ENCODE assay signal across 1 cellular context in the genomic region with DNA sequence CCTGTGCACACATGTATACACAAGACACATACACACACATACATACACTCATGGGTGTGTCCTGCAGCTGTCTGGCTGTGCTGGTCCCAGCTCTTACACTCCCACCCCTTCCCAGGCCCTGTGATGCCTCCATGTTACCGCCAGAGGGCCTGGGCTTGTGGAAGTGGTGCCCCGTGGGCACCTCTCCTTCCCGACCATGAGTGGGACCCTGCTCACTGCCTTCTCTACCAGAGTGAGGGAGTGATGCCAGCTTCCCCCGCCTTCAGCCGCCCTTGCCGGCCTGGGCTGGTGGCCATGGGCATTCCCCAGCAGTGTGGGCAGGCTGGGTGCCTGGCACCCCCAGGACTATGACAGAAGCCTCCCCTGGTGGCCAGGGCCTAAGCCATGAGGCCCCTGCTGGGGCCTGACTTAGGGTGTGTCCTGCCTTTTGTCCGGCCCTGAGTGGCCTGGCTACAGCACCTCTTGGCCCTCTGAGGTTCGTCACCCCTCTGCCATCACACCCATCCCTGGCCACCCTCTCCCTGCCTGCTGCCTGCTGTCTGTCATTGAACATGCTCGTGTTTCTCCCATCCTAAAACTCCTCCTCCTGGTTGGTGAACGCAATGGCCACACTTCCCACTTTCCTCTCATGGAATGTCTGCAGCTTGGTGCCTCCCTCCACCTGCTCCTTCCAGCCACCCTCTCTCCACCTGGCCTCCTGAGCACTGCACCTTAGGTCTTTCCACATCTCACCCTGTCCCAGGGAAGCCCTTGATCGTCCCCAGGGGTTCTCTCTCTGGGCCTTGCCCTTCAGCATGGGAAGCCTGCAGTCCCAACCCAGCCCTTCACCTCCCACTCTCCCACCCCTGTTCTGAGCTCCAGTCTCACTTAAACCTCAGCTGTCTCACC.
TF ChIP-seq lines count a peak whose summit lies in the region.

No MANE protein-coding gene starts in this region.

TF ChIP-seq in endothelial cell of umbilical vein, 7 proteins besides CTCF, POLR2A, EP300 and RAD21 (continued from another document):
- TF ChIP-seq, protein P1, sequence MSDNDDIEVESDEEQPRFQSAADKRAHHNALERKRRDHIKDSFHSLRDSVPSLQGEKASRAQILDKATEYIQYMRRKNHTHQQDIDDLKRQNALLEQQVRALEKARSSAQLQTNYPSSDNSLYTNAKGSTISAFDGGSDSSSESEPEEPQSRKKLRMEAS (IDR thresholded peaks at IDR 0.05; ENCODE audit: insufficient read depth, insufficient read length), result no peak
- TF ChIP-seq MYC (IDR thresholded peaks at IDR 0.05; ENCODE audit: low read depth, low read length) (no peak), JUN (IDR thresholded peaks at IDR 0.05; ENCODE audit: borderline replicate concordance, insufficient read depth, insufficient read length, low read depth) (no peak), FOS (IDR thresholded peaks at IDR 0.05; ENCODE audit: borderline replicate concordance, insufficient read depth, low read length) (no peak)
